ENCODE assay signal across 1 cellular context in the genomic region with DNA sequence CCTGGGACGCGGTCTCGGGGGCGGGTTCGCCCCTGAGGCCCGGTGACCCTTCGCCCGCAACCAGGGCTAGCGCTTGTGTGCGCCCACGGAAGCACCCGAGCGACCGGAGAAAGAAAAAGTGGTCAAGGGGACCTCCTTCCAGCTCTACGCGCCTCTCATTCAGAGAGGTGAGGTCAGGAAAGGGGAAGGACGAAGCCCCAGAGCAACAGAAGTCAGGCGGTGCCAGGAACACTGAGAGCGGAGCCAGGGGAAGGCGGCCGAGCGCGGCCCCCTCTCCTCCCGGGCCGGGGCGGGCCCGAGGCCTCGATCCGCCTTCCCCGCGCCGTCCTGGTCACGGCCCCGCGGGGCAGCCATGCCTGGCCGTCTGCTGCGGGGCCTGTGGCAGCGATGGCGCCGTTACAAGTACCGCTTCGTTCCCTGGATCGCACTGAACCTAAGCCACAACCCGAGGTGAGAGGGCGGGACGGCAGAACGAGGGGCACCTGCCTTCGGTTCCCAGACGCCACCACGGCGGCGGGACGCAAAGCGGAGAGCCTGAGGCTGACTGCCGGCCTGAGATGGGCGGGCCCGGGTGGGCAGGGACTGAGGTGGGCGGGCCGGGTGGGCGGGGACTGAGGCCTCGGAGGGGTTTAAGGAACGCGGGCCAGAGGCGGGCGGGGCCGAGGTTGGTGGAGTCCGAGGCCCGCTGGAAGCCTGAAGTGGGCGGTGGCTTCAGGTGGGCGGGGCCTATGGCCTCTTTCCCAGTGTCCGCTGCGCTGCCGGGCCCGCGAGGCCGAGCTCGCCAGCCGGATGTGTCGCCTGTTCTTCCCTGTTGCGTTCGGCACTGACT.
TF ChIP-seq lines count a peak whose summit lies in the region.

A gene with protein sequence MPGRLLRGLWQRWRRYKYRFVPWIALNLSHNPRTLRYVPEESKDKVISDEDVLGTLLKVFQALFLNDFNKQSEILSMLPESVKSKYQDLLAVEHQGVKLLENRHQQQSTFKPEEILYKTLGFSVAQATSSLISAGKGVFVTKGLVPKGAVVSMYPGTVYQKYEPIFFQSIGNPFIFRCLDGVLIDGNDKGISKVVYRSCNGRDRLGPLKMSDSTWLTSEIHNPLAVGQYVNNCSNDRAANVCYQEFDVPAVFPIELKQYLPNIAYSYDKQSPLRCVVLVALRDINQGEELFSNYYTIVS (plus strand): TSS at position 303 of the 829 bp plus-strand sequence. CDS start 50 bp downstream, at position 353.

TF ChIP-seq in HepG2, 621 proteins besides CTCF, POLR2A, EP300 and RAD21 (continued from another document and continues in another):
- TF ChIP-seq KDM4B (CRISPR knock-in tag; IDR thresholded peaks at IDR 0.05) (0 out of 2 replicates have a peak, but pooled peaks have one; percentile 16), TRIM24 (CRISPR knock-in tag; IDR thresholded peaks at IDR 0.05) (no peak), PTBP1 (IDR thresholded peaks at IDR 0.05; ENCODE audit: low read depth, low read length, poor library complexity, severe bottlenecking) (no peak), ZNF660 (CRISPR knock-in tag; IDR thresholded peaks at IDR 0.05; ENCODE audit: borderline replicate concordance, low read depth) (no peak), ZNF883 (CRISPR knock-in tag; IDR thresholded peaks at IDR 0.05; ENCODE audit: not compliant biosample characterization) (peak; percentile 9), HMG20B (CRISPR knock-in tag; conservative IDR thresholded peaks at IDR 0.05) (no peak), U2AF2 (IDR thresholded peaks at IDR 0.05; ENCODE audit: low read depth, low read length) (no peak), TCF7 (IDR thresholded peaks at IDR 0.05; ENCODE audit: low read depth) (no peak), ZNF790 (CRISPR knock-in tag; IDR thresholded peaks at IDR 0.05; ENCODE audit: borderline replicate concordance) (no peak), TP53 (CRISPR knock-in tag; conservative IDR thresholded peaks at IDR 0.05) (no peak), RBAK (CRISPR knock-in tag; IDR thresholded peaks at IDR 0.05) (no peak), TARDBP (CRISPR knock-in tag; IDR thresholded peaks at IDR 0.05) (0 out of 2 replicates have a peak, but pooled peaks have one; percentile 5), KDM3A (CRISPR knock-in tag; IDR thresholded peaks at IDR 0.05; ENCODE audit: low read depth) (no peak; the same call in 1 of the 2 replicates), THYN1 (CRISPR knock-in tag; IDR thresholded peaks at IDR 0.05; ENCODE audit: borderline replicate concordance, low read depth) (no peak), ZNF547 (CRISPR knock-in tag; IDR thresholded peaks at IDR 0.05) (peak; percentile 31; the same call in 1 of the 2 replicates), SRSF4 (IDR thresholded peaks at IDR 0.05; ENCODE audit: low read depth, low read length, poor library complexity, severe bottlenecking) (no peak), ARID2 (CRISPR knock-in tag; IDR thresholded peaks at IDR 0.05; ENCODE audit: borderline replicate concordance) (no peak), ZNF557 (CRISPR knock-in tag; IDR thresholded peaks at IDR 0.05) (no peak)
- TF ChIP-seq, protein P1, sequence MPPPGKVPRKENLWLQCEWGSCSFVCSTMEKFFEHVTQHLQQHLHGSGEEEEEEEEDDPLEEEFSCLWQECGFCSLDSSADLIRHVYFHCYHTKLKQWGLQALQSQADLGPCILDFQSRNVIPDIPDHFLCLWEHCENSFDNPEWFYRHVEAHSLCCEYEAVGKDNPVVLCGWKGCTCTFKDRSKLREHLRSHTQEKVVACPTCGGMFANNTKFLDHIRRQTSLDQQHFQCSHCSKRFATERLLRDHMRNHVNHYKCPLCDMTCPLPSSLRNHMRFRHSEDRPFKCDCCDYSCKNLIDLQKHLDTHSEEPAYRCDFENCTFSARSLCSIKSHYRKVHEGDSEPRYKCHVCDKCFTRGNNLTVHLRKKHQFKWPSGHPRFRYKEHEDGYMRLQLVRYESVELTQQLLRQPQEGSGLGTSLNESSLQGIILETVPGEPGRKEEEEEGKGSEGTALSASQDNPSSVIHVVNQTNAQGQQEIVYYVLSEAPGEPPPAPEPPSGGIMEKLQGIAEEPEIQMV (CRISPR knock-in tag; IDR thresholded peaks at IDR 0.05; ENCODE audit: low read depth) = peak; percentile 69; the same call in 1 of the 2 replicates
- TF ChIP-seq, protein P2, sequence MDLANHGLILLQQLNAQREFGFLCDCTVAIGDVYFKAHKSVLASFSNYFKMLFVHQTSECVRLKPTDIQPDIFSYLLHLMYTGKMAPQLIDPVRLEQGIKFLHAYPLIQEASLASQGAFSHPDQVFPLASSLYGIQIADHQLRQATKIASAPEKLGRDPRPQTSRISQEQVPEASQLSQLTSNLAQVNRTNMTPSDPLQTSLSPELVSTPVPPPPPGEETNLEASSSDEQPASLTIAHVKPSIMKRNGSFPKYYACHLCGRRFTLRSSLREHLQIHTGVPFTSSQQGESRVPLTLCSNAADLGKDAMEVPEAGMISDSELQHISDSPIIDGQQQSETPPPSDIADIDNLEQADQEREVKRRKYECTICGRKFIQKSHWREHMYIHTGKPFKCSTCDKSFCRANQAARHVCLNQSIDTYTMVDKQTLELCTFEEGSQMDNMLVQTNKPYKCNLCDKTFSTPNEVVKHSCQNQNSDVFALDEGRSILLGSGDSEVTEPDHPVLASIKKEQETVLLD (CRISPR knock-in tag; IDR thresholded peaks at IDR 0.05; ENCODE audit: low read depth) = peak; percentile 24
- TF ChIP-seq, protein P3, sequence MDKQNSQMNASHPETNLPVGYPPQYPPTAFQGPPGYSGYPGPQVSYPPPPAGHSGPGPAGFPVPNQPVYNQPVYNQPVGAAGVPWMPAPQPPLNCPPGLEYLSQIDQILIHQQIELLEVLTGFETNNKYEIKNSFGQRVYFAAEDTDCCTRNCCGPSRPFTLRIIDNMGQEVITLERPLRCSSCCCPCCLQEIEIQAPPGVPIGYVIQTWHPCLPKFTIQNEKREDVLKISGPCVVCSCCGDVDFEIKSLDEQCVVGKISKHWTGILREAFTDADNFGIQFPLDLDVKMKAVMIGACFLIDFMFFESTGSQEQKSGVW (CRISPR knock-in tag; IDR thresholded peaks at IDR 0.05; ENCODE audit: borderline replicate concordance) = no peak
- TF ChIP-seq, protein P4, sequence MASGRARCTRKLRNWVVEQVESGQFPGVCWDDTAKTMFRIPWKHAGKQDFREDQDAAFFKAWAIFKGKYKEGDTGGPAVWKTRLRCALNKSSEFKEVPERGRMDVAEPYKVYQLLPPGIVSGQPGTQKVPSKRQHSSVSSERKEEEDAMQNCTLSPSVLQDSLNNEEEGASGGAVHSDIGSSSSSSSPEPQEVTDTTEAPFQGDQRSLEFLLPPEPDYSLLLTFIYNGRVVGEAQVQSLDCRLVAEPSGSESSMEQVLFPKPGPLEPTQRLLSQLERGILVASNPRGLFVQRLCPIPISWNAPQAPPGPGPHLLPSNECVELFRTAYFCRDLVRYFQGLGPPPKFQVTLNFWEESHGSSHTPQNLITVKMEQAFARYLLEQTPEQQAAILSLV (CRISPR knock-in tag; IDR thresholded peaks at IDR 0.05; ENCODE audit: borderline replicate concordance) = no peak
- TF ChIP-seq, protein P5, sequence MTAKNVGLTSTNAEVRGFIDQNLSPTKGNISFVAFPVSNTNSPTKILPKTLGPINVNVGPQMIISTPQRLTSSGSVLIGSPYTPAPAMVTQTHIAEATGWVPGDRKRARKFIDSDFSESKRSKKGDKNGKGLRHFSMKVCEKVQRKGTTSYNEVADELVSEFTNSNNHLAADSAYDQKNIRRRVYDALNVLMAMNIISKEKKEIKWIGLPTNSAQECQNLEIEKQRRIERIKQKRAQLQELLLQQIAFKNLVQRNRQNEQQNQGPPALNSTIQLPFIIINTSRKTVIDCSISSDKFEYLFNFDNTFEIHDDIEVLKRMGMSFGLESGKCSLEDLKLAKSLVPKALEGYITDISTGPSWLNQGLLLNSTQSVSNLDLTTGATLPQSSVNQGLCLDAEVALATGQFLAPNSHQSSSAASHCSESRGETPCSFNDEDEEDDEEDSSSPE (CRISPR knock-in tag; IDR thresholded peaks at IDR 0.05) = peak; percentile 60
- TF ChIP-seq, protein P6, sequence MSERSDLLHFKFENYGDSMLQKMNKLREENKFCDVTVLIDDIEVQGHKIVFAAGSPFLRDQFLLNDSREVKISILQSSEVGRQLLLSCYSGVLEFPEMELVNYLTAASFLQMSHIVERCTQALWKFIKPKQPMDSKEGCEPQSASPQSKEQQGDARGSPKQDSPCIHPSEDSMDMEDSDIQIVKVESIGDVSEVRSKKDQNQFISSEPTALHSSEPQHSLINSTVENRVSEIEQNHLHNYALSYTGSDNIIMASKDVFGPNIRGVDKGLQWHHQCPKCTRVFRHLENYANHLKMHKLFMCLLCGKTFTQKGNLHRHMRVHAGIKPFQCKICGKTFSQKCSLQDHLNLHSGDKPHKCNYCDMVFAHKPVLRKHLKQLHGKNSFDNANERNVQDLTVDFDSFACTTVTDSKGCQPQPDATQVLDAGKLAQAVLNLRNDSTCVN (CRISPR knock-in tag; IDR thresholded peaks at IDR 0.05; ENCODE audit: borderline replicate concordance) = no peak; the same call in 1 of the 2 replicates
- TF ChIP-seq, protein P7, sequence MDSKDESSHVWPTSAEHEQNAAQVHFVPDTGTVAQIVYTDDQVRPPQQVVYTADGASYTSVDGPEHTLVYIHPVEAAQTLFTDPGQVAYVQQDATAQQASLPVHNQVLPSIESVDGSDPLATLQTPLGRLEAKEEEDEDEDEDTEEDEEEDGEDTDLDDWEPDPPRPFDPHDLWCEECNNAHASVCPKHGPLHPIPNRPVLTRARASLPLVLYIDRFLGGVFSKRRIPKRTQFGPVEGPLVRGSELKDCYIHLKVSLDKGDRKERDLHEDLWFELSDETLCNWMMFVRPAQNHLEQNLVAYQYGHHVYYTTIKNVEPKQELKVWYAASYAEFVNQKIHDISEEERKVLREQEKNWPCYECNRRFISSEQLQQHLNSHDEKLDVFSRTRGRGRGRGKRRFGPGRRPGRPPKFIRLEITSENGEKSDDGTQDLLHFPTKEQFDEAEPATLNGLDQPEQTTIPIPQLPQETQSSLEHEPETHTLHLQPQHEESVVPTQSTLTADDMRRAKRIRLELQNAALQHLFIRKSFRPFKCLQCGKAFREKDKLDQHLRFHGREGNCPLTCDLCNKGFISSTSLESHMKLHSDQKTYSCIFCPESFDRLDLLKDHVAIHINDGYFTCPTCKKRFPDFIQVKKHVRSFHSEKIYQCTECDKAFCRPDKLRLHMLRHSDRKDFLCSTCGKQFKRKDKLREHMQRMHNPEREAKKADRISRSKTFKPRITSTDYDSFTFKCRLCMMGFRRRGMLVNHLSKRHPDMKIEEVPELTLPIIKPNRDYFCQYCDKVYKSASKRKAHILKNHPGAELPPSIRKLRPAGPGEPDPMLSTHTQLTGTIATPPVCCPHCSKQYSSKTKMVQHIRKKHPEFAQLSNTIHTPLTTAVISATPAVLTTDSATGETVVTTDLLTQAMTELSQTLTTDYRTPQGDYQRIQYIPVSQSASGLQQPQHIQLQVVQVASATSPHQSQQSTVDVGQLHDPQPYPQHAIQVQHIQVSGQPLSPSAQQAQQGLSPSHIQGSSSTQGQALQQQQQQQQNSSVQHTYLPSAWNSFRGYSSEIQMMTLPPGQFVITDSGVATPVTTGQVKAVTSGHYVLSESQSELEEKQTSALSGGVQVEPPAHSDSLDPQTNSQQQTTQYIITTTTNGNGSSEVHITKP (CRISPR knock-in tag; IDR thresholded peaks at IDR 0.05; ENCODE audit: low read depth) = peak; percentile 37; the same call in 1 of the 2 replicates
- TF ChIP-seq, protein P8, sequence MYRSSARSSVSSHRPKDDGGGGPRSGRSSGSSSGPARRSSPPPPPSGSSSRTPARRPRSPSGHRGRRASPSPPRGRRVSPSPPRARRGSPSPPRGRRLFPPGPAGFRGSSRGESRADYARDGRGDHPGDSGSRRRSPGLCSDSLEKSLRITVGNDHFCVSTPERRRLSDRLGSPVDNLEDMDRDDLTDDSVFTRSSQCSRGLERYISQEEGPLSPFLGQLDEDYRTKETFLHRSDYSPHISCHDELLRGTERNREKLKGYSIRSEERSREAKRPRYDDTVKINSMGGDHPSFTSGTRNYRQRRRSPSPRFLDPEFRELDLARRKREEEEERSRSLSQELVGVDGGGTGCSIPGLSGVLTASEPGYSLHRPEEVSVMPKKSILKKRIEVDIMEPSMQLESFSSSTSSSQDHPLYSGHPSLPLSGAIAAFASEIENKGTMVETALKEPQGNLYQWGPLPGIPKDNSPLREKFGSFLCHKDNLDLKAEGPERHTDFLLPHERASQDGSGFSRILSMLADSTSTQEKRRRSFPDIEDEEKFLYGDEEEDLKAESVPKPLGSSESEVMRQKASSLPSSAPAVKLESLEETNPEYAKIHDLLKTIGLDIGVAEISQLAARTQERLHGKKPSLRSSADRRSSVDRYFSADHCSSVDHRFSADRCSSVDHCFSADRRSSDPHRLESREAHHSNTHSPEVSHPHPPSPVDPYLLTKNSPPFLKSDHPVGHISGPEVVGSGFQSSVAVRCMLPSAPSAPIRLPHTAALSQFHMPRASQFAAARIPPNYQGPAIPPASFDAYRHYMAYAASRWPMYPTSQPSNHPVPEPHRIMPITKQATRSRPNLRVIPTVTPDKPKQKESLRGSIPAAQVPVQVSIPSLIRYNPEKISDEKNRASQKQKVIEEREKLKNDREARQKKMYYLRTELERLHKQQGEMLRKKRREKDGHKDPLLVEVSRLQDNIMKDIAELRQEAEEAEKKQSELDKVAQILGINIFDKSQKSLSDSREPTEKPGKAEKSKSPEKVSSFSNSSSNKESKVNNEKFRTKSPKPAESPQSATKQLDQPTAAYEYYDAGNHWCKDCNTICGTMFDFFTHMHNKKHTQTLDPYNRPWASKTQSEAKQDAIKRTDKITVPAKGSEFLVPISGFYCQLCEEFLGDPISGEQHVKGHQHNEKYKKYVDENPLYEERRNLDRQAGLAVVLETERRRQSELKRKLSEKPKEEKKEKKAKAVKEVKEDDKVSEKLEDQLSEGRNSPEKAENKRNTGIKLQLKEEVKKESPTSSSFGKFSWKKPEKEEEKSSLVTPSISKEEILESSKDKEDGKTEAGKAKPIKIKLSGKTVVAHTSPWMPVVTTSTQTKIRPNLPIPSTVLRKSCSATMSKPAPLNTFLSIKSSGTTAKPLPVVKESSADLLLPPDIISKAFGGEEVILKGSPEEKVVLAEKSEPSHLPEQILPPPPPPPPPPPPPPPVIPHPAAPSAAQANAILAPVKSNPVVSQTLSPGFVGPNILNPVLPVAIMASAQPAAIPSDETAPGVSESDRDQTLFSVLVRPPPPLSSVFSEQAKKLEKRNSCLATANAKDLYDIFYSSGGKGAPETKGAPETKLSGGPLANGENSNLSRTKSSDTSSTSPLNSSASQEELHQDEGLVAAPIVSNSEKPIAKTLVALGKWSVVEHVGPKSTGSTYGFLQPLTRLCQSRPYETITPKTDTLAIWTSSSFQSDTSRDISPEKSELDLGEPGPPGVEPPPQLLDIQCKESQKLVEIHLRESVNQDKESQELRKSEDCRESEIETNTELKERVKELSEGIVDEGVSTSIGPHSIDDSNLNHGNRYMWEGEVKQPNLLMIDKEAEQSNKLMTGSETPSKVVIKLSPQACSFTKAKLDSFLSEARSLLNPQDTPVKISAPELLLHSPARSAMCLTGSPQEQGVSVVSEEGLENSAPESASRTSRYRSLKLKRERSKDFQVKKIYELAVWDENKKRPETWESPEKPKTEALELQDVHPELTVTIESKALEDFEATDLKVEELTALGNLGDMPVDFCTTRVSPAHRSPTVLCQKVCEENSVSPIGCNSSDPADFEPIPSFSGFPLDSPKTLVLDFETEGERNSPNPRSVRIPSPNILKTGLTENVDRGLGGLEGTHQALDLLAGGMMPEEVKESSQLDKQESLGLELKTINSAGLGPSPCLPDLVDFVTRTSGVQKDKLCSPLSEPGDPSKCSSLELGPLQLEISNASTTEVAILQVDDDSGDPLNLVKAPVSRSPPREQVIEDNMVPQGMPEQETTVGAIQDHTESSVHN (CRISPR knock-in tag; IDR thresholded peaks at IDR 0.05) = peak; percentile 17; the same call in 1 of the 2 replicates
- TF ChIP-seq, protein P9, sequence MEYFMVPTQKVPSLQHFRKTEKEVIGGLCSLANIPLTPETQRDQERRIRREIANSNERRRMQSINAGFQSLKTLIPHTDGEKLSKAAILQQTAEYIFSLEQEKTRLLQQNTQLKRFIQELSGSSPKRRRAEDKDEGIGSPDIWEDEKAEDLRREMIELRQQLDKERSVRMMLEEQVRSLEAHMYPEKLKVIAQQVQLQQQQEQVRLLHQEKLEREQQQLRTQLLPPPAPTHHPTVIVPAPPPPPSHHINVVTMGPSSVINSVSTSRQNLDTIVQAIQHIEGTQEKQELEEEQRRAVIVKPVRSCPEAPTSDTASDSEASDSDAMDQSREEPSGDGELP (IDR thresholded peaks at IDR 0.05; ENCODE audit: borderline replicate concordance, low read depth) = peak; percentile 30; the same call in 1 of the 2 replicates
